In genomic region chr4:146521543-146522097, GRCh38 we compare ENCODE assay signal across 8 cellular contexts. TPM values are rescaled to one million over a fixed set of nuclear protein-coding genes. Genes with fewer than 3 reads are reported as not detected.
DNase-seq lines count a peak whose midpoint lies in the region; ATAC-seq, FAIRE-seq and TF ChIP-seq lines count a peak whose summit lies in the region.

TSS of gene SLC10A7 (minus strand) at chr4:146521940. CDS start at chr4:146521717, 223 bp downstream.

- H3K4me3 ChIP-seq in AG04449 (ENCODE audit: low read depth, low read length) (peak within 1 kb of the TSS; percentile 91), keratinocyte (ENCODE audit: control insufficient read depth in 2 of 3, extremely low read depth in 1 of 3, insufficient read depth in 2 of 3, low read depth in 1 of 3, low read length in 3 of 3) (peak within 1 kb of the TSS; percentile 91 to 98 (median 98))

- peaks cover 13% of the 10 kb centered on the region for H3K4me1 ChIP-seq in keratinocyte (ENCODE audit: control insufficient read depth, extremely low read depth, insufficient read depth, low read length)

- H3K36me3 ChIP-seq in keratinocyte (ENCODE audit: control insufficient read depth in 2 of 2, extremely low read depth in 1 of 2, insufficient read depth in 2 of 2, low read length in 2 of 2), result peaks cover 0 to 3% of the 10 kb centered on the region in 2 experiments

- H2AFZ ChIP-seq in keratinocyte (ENCODE audit: control insufficient read depth, low read length), result peak within 1 kb of the TSS; percentile 97

- CTCF ChIA-PET in AG04449 (lab: Yijun Ruan, JAX) (interaction anchor here (0.9 kb wide), 1 partner anchor 177 kb away, joined by 4 read pairs; no protein-coding TSS in a partner anchor), activated B cell treated with CpG ODN at 0.5 μM for 24 hours (lab: Charles Lee) (no interaction called here)

- H3K4me2 ChIP-seq in keratinocyte (ENCODE audit: control insufficient read depth, extremely low read depth, insufficient read depth, low read depth, low read length), result peak within 1 kb of the TSS; percentile 88

- H3K9ac ChIP-seq in keratinocyte (ENCODE audit: control insufficient read depth, extremely low read depth, insufficient read depth, low read length), result peak within 1 kb of the TSS; percentile 93

- peak within 1 kb of the TSS; percentile 94 for H3K27ac ChIP-seq in keratinocyte (ENCODE audit: control insufficient read depth, insufficient read depth, low read length)

- TF ChIP-seq CTCF in AG04449 (IDR thresholded peaks at IDR 0.05; ENCODE audit: insufficient read depth, low read length, missing control alignments), result no peak
- no peak for TF ChIP-seq CTCF in activated B cell treated with CpG ODN at 0.5 μM for 24 hours (IDR thresholded peaks at IDR 0.05)
- TF ChIP-seq CTCF in keratinocyte (optimal IDR thresholded peaks at IDR 0.05 in 1 of 3, IDR thresholded peaks at IDR 0.05 in 1 of 3, conservative IDR thresholded peaks at IDR 0.05 in 1 of 3; ENCODE audit: extremely low read depth in 1 of 3, insufficient read depth in 2 of 3, low read length in 3 of 3), result no peak

- H3K4me1 Mint-ChIP-seq in activated B cell treated with CpG ODN at 0.5 μM for 24 hours, result peaks cover 21% of the 10 kb centered on the region

- no peaks in the 10 kb centered on the region for H3K27me3 Mint-ChIP-seq in activated B cell treated with CpG ODN at 0.5 μM for 24 hours

- H3K27ac Mint-ChIP-seq in activated B cell treated with CpG ODN at 0.5 μM for 24 hours, result no peak within 1 kb of the TSS

- POLR2A ChIA-PET in AG04449 (lab: Yijun Ruan, JAX), result no interaction called here
- POLR2A ChIA-PET in activated B cell treated with CpG ODN at 0.5 μM for 24 hours (lab: Charles Lee), result no interaction called here

- H3K4me3 Mint-ChIP-seq in activated B cell treated with CpG ODN at 0.5 μM for 24 hours, result no peak within 1 kb of the TSS

- no peaks in the 10 kb centered on the region for H3K36me3 Mint-ChIP-seq in activated B cell treated with CpG ODN at 0.5 μM for 24 hours (ENCODE audit: low read depth)

- FAIRE-seq in keratinocyte (lab: Jason Lieb, UNC), result no peak

- H4K20me1 ChIP-seq in keratinocyte (ENCODE audit: control insufficient read depth, extremely low read depth, insufficient read depth, low read length), result no peaks in the 10 kb centered on the region

- dilution Hi-C loops in keratinocyte (cut with MboI; ENCODE audit: extremely low pct_ligation_motif_present, low sequenced_read_pairs), result no loop called here

- H3K27me3 ChIP-seq in keratinocyte (ENCODE audit: control insufficient read depth, extremely low read depth, insufficient read depth, low read length), result no peaks in the 10 kb centered on the region

- peaks cover 35% of the 10 kb centered on the region for H3K79me2 ChIP-seq in keratinocyte (ENCODE audit: control insufficient read depth, insufficient read depth, low read length)

- H3K9me3 Mint-ChIP-seq in activated B cell treated with CpG ODN at 0.5 μM for 24 hours, result no peaks in the 10 kb centered on the region

- intact Hi-C loops in activated B cell treated with CpG ODN at 0.5 μM for 24 hours (cut with micrococcal nuclease), result loop anchor here (1.0 to 10.0 kb wide), 9 partner anchors 61 to 1093 kb away; partner anchors contain the start of genes LSM6, MMAA, TMEM184C and ZNF827

- H3K9me3 ChIP-seq in keratinocyte (ENCODE audit: control insufficient read depth, low read depth, low read length), result no peaks in the 10 kb centered on the region

- ATAC-seq in GM18858 (IDR thresholded peaks at IDR 0.05; ENCODE audit: unreplicated experiment), result peak; percentile 68
- peak; percentile 41 for ATAC-seq in HG03060 (IDR thresholded peaks at IDR 0.05; ENCODE audit: low read depth, unreplicated experiment)
- ATAC-seq in activated B cell treated with CpG ODN at 0.5 μM for 24 hours (ENCODE audit: low read depth), result peak; percentile 83

- DNase-seq in AG04449 (ENCODE audit: low read depth, low spot score) (no peak), NCI-H2196 (lab: John Stamatoyannopoulos, UW; ENCODE audit: unreplicated experiment) (peak; percentile 20), activated B cell treated with CpG ODN at 0.5 μM for 24 hours (peak; percentile 63), keratinocyte (ENCODE audit: low read depth, low spot score) (no peak)
- peak; percentile 66 for DNase-seq in central memory CD4-positive, alpha-beta T cell
- peak; percentile 26 to 58 for DNase-seq in stimulated activated CD4-positive, alpha-beta T cell treated with anti-CD3 and anti-CD28 coated beads, Interleukin-15, amount 100 ng/mL, for 1 hour (ENCODE audit: low read depth in 1 of 2, low spot score in 1 of 2)

- no peaks in the 10 kb centered on the region for H3K9me1 ChIP-seq in keratinocyte (ENCODE audit: control insufficient read depth, extremely low read depth, insufficient read depth, low read length)

RNA-seq across cellular contexts. Expression of gene SLC10A7, which starts in this region (rescaled TPM):
- 14.5 and 16.3 TPM in 2 replicates for total RNA-seq in activated B cell treated with CpG ODN at 0.5 μM for 24 hours
- 7.6 to 12.7 TPM (median 8.6 TPM) in 3 replicates for polyA plus RNA-seq in keratinocyte
- polyA plus RNA-seq in keratinocyte (2011; ENCODE audit: low read depth), result 2.9 TPM
- polyA plus RNA-seq in keratinocyte (2011; cell fraction: cytosol; rRNA removed), result 3.2 and 9.1 TPM in 2 replicates
- 10.7 and 13.3 TPM in 2 replicates for polyA plus RNA-seq in keratinocyte (2011; cell fraction: nucleus; rRNA removed)
- 5.2 and 5.3 TPM in 2 replicates for polyA plus RNA-seq in keratinocyte (2012; ENCODE audit: low replicate concordance)
- 6.5 to 18.3 TPM (median 11.5 TPM) in 3 replicates for polyA minus RNA-seq in keratinocyte
- 2.1 TPM for polyA minus RNA-seq in keratinocyte (2011; cell fraction: cytosol; rRNA and poly(A)+ RNA removed)
- 11.7 and 23.6 TPM in 2 replicates for polyA minus RNA-seq in keratinocyte (2011; cell fraction: nucleus; rRNA and poly(A)+ RNA removed)

Comparison
In these comparisons a context has a peak if more than half of its experiments do, and no peak if none do; other contexts are left out.
1. DNase-seq: peak in NCI-H2196 (single experiment), activated B cell treated with CpG ODN at 0.5 μM for 24 hours (single experiment), central memory CD4-positive, alpha-beta T cell (single experiment) and stimulated activated CD4-positive, alpha-beta T cell treated with anti-CD3 and anti-CD28 coated beads, Interleukin-15, amount 100 ng/mL, for 1 hour (2 of 2); none in AG04449 (single experiment) and keratinocyte (single experiment).
2. Peak in every context shown above with its lines, with median percentiles within 50 percentile points of each other: ATAC-seq.